9 cellular contexts compared by ENCODE assay signal in genomic region chr7:128530855-128531104, GRCh38. TPM values are rescaled to one million over a fixed set of nuclear protein-coding genes. Genes with fewer than 3 reads are reported as not detected.
DNase-seq lines count a peak whose midpoint lies in the region; ATAC-seq and TF ChIP-seq lines count a peak whose summit lies in the region.
"Had no signal": no experiment of that assay in that cellular context is flagged by ENCODE, and none has a peak within 500 bp of the region (broad histone marks: within the 10 kb centered on the region; RNA-seq: fewer than 3 reads in every experiment).

No MANE protein-coding gene starts in this region.

- H3K27me3 ChIP-seq in HAP-1 (ENCODE audit: low read depth) (no peaks in the 10 kb centered on the region), muscle layer of colon (ENCODE audit: control insufficient read depth in 1 of 2, insufficient read depth in 2 of 2, low read length in 2 of 2) (no peaks in the 10 kb centered on the region)

- H3K9ac ChIP-seq in muscle layer of colon (ENCODE audit: low read length), result no peak overlapping the region

- H3K9me3 ChIP-seq in HAP-1 (no peaks in the 10 kb centered on the region), muscle layer of colon (ENCODE audit: low read length) (no peaks in the 10 kb centered on the region)

- H3K9me3 Mint-ChIP-seq in central memory CD8-positive, alpha-beta T cell, result no peaks in the 10 kb centered on the region
- no peaks in the 10 kb centered on the region for H3K9me3 Mint-ChIP-seq in immature natural killer cell
- H3K9me3 Mint-ChIP-seq in natural killer cell treated with Interleukin-12 subunit alpha and Interleukin-12 subunit beta and Interleukin-15 and Interleukin-18, amount 100 ng/mL, for 72 hours, result no peaks in the 10 kb centered on the region
- H3K9me3 Mint-ChIP-seq: stimulated activated naive CD8-positive, alpha-beta T cell treated with anti-CD3 and anti-CD28 coated beads, Interleukin-15, Interleukin-2, amounts not matched to agents 100 ng/mL and 50 ng/mL, for 24 hours had no signal

- H3K4me1 ChIP-seq in HAP-1, result peaks cover 13% of the 10 kb centered on the region
- H3K4me1 ChIP-seq in muscle layer of colon (ENCODE audit: insufficient read depth, low read length), result peaks cover 18% of the 10 kb centered on the region

- peak overlapping the region; percentile 53 for H3K27ac ChIP-seq in muscle layer of colon (ENCODE audit: low read depth, low read length)

- H3K4me3 ChIP-seq in AG09309 (ENCODE audit: control insufficient read depth, low read depth, low read length), result peak overlapping the region; percentile 64
- peak overlapping the region; percentile 36 for H3K4me3 ChIP-seq in HAP-1
- H3K4me3 ChIP-seq in muscle layer of colon (ENCODE audit: low read depth in 1 of 2, low read length in 2 of 2), result peak overlapping the region in 1 of 2 donors; percentile 57

- ATAC-seq in central memory CD8-positive, alpha-beta T cell (replicated peaks; ENCODE audit: extremely low read depth, poor library complexity, severe bottlenecking), result no peak
- ATAC-seq in natural killer cell treated with Interleukin-12 subunit alpha and Interleukin-12 subunit beta and Interleukin-15 and Interleukin-18, amount 100 ng/mL, for 72 hours, result no peak
- ATAC-seq in GM18867 (IDR thresholded peaks at IDR 0.05; ENCODE audit: unreplicated experiment), result no peak

- DNase-seq in AG09309 (ENCODE audit: low read depth), result no peak
- no peak for DNase-seq in HAP-1 (ENCODE audit: low spot score in 2 of 2)
- DNase-seq in central memory CD8-positive, alpha-beta T cell (ENCODE audit: low spot score in 2 of 2), result no peak
- no peak for DNase-seq in immature natural killer cell
- no peak for DNase-seq in natural killer cell treated with Interleukin-12 subunit alpha and Interleukin-12 subunit beta and Interleukin-15 and Interleukin-18, amount 100 ng/mL, for 72 hours (ENCODE audit: low spot score)
- no peak for DNase-seq in RPMI8226

- H3K27me3 Mint-ChIP-seq in central memory CD8-positive, alpha-beta T cell, result no peaks in the 10 kb centered on the region
- H3K27me3 Mint-ChIP-seq in immature natural killer cell (ENCODE audit: low read depth in 3 of 3), result peaks cover 2 to 7% (median 6%) of the 10 kb centered on the region in 3 donors
- H3K27me3 Mint-ChIP-seq in natural killer cell treated with Interleukin-12 subunit alpha and Interleukin-12 subunit beta and Interleukin-15 and Interleukin-18, amount 100 ng/mL, for 72 hours, result no peaks in the 10 kb centered on the region
- H3K27me3 Mint-ChIP-seq: stimulated activated naive CD8-positive, alpha-beta T cell treated with anti-CD3 and anti-CD28 coated beads, Interleukin-15, Interleukin-2, amounts not matched to agents 100 ng/mL and 50 ng/mL, for 24 hours had no signal

- H3K36me3 ChIP-seq in HAP-1 (replicated peaks) (peaks cover 10% of the 10 kb centered on the region), muscle layer of colon (ENCODE audit: insufficient read depth, low read length) (peaks cover 8% of the 10 kb centered on the region)

- H3K36me3 Mint-ChIP-seq in central memory CD8-positive, alpha-beta T cell (ENCODE audit: insufficient read depth), result peaks cover 27% of the 10 kb centered on the region
- H3K36me3 Mint-ChIP-seq in immature natural killer cell, result peaks cover 0 to 7% (median 3%) of the 10 kb centered on the region in 3 donors
- peaks cover 4% of the 10 kb centered on the region for H3K36me3 Mint-ChIP-seq in natural killer cell treated with Interleukin-12 subunit alpha and Interleukin-12 subunit beta and Interleukin-15 and Interleukin-18, amount 100 ng/mL, for 72 hours

- no peak for TF ChIP-seq CTCF in AG09309 (IDR thresholded peaks at IDR 0.05; ENCODE audit: control insufficient read depth, insufficient read depth, low read depth, low read length, missing control alignments)

- H3K27ac Mint-ChIP-seq in central memory CD8-positive, alpha-beta T cell (ENCODE audit: low read depth), result no peak overlapping the region
- H3K27ac Mint-ChIP-seq in immature natural killer cell, result no peak overlapping the region
- no peak overlapping the region for H3K27ac Mint-ChIP-seq in natural killer cell treated with Interleukin-12 subunit alpha and Interleukin-12 subunit beta and Interleukin-15 and Interleukin-18, amount 100 ng/mL, for 72 hours

- peak overlapping the region; percentile 82 for H3K4me3 Mint-ChIP-seq in central memory CD8-positive, alpha-beta T cell
- H3K4me3 Mint-ChIP-seq in immature natural killer cell, result no peak overlapping the region
- no peak overlapping the region for H3K4me3 Mint-ChIP-seq in natural killer cell treated with Interleukin-12 subunit alpha and Interleukin-12 subunit beta and Interleukin-15 and Interleukin-18, amount 100 ng/mL, for 72 hours

- peaks cover 34% of the 10 kb centered on the region for H3K4me1 Mint-ChIP-seq in central memory CD8-positive, alpha-beta T cell
- H3K4me1 Mint-ChIP-seq in immature natural killer cell, result peaks cover 38 to 47% of the 10 kb centered on the region in 2 donors
- H3K4me1 Mint-ChIP-seq in natural killer cell treated with Interleukin-12 subunit alpha and Interleukin-12 subunit beta and Interleukin-15 and Interleukin-18, amount 100 ng/mL, for 72 hours (ENCODE audit: low read depth in 2 of 2), result peaks cover 23 to 25% of the 10 kb centered on the region in 2 donors

- in situ Hi-C loops in HAP-1 (cut with MboI; ENCODE audit: low sequenced_read_pairs), result no loop called here

RNA-seq across cellular contexts. Expression of gene METTL2B, which starts 54.2 kb away (rescaled TPM):
- polyA plus RNA-seq in immature natural killer cell, result 10 to 100 TPM in 2 of 3 donors, 1 to 10 TPM in 1; 2.8 to 24.9 (median 11.9) TPM
- 10 to 100 TPM; 35.7 to 48.2 TPM for total RNA-seq in natural killer cell treated with Interleukin-12 subunit alpha and Interleukin-12 subunit beta and Interleukin-15 and Interleukin-18, amount 100 ng/mL, for 72 hours
